12 cellular contexts compared by ENCODE assay signal in the genomic region with DNA sequence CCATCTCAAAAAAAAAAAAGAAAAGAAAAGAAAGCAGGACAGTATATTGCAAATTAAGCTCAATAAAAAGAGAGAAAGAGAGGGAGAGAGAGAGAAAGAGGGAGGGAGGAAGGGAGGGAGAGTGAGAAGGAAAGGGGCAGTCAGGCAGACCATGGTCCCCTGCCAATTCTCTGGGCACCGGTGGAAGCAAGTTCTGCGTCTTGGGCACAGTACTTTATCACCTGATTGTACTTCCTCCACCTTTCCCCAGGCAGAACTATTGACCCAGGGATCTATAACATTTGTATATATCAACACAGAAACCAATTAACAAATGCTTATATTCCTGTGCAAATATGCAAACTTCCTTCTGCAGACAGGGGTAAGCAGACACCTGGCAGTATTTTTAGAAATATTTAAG. TPM values are rescaled to one million over a fixed set of nuclear protein-coding genes. Genes with fewer than 3 reads are reported as not detected.
"Had no signal": no experiment of that assay in that cellular context is flagged by ENCODE, and none has a peak within 500 bp of the region (broad histone marks: within the 10 kb centered on the region; RNA-seq: fewer than 3 reads in every experiment).

No MANE protein-coding gene starts in this region.

RNA-seq across cellular contexts. Expression of a gene that starts 22.4 kb away (rescaled TPM):
- total RNA-seq: activated CD4-positive, alpha-beta memory T cell treated with anti-CD3 and anti-CD28 coated beads, Interleukin-2, amount 10 ng/mL, durations not matched to agents 7 days and 5 days; activated CD4-positive, alpha-beta T cell treated with anti-CD3 and anti-CD28 coated beads for 36 hours; activated CD4-positive, alpha-beta T cell treated with anti-CD3 and anti-CD28 coated beads, Interleukin-2, amount 10 ng/mL, durations not matched to agents 7 days and 5 days; activated CD8-positive, alpha-beta memory T cell treated with anti-CD3 and anti-CD28 coated beads, Interleukin-2, amount 10 ng/mL, durations not matched to agents 7 days and 5 days; activated CD8-positive, alpha-beta T cell treated with anti-CD3 and anti-CD28 coated beads, Interleukin-2, amount 10 ng/mL, durations not matched to agents 7 days and 5 days; activated naive CD8-positive, alpha-beta T cell treated with anti-CD3 and anti-CD28 coated beads, Interleukin-2, amount 10 ng/mL, durations not matched to agents 7 days and 5 days; activated T-helper 2 cell treated with anti-CD3 and anti-CD28 coated beads, Interferon-gamma antibody, Interleukin-2, Interleukin-4, amounts not matched to agents 10 μg/mL and 5 μg/mL and 100 μg/mL, durations not matched to agents 14 hours and 24 hours and 36 hours; ascending aorta; body of pancreas; breast epithelium; cardiac septum; WTC11 had no signal

RNA-seq across cellular contexts. Expression of a gene that starts 58.8 kb away (rescaled TPM):
- total RNA-seq: activated CD4-positive, alpha-beta memory T cell treated with anti-CD3 and anti-CD28 coated beads, Interleukin-2, amount 10 ng/mL, durations not matched to agents 7 days and 5 days; activated CD4-positive, alpha-beta T cell treated with anti-CD3 and anti-CD28 coated beads for 36 hours; activated CD4-positive, alpha-beta T cell treated with anti-CD3 and anti-CD28 coated beads, Interleukin-2, amount 10 ng/mL, durations not matched to agents 7 days and 5 days; activated CD8-positive, alpha-beta memory T cell treated with anti-CD3 and anti-CD28 coated beads, Interleukin-2, amount 10 ng/mL, durations not matched to agents 7 days and 5 days; activated CD8-positive, alpha-beta T cell treated with anti-CD3 and anti-CD28 coated beads, Interleukin-2, amount 10 ng/mL, durations not matched to agents 7 days and 5 days; activated naive CD8-positive, alpha-beta T cell treated with anti-CD3 and anti-CD28 coated beads, Interleukin-2, amount 10 ng/mL, durations not matched to agents 7 days and 5 days; activated T-helper 2 cell treated with anti-CD3 and anti-CD28 coated beads, Interferon-gamma antibody, Interleukin-2, Interleukin-4, amounts not matched to agents 10 μg/mL and 5 μg/mL and 100 μg/mL, durations not matched to agents 14 hours and 24 hours and 36 hours; ascending aorta; body of pancreas; breast epithelium; cardiac septum; WTC11 had no signal
